In genomic region chr11:109425554-109425953, GRCh38 we compare ENCODE assay signal across 1 cellular context.
TF ChIP-seq lines count a peak whose summit lies in the region.

No MANE protein-coding gene starts in this region.

TF ChIP-seq in SK-N-SH, 30 proteins besides CTCF, POLR2A, EP300 and RAD21 (continued from another document):
- no peak for TF ChIP-seq USF1 (IDR thresholded peaks at IDR 0.05; ENCODE audit: borderline replicate concordance, low read depth)
- TF ChIP-seq FOXJ3 (CRISPR knock-in tag; IDR thresholded peaks at IDR 0.05), result no peak
- no peak for TF ChIP-seq RCOR1 (IDR thresholded peaks at IDR 0.05; ENCODE audit: low read length)
- no peak for TF ChIP-seq ZBTB33 (IDR thresholded peaks at IDR 0.05; ENCODE audit: borderline replicate concordance, low read depth)
